Comparison of ENCODE assay signal across 10 cellular contexts in the genomic region with DNA sequence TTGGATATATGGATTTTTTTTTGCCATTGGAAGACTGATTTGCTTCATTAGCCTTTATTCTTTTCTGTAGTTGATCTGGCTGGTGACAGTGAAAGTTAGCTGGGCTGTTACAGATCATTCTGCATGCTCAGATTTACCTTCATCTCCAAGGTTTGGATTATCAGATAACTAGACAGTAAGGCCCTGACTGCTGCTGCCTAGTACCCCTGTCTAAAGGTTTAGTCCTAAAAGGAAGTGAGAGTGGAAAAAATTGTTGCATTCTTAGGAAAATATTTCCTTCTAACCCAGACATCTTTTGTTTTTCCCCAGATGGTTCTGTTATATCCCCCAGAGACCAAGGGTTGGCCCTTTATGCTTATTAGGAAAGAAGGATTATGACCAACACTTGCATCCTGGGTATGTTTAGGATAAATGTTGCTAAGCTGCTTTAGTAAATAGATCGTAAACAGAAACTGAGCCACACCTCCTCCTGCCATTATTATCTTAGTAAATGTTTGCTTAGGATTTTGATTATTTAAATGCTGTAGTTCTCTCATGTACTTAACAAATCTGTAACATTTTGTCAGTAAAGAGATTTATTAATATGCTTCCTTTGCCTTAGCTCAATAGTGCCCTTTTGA. TPM values are rescaled to one million over a fixed set of nuclear protein-coding genes. Genes with fewer than 3 reads are reported as not detected.
A peak's percentile ranks its signal among the peaks of the same experiment; 100 is the strongest.
DNase-seq lines count a peak whose midpoint lies in the region; ATAC-seq and TF ChIP-seq lines count a peak whose summit lies in the region.
"Had no signal": no experiment of that assay in that cellular context is flagged by ENCODE, and none has a peak within 500 bp of the region (broad histone marks: within the 10 kb centered on the region; RNA-seq: fewer than 3 reads in every experiment).

No MANE protein-coding gene starts in this region.

- no peak overlapping the region for H4K8ac ChIP-seq in neuronal stem cell (ENCODE audit: low read depth, low read length)

- no peak overlapping the region for H4K91ac ChIP-seq in neuronal stem cell (ENCODE audit: low read depth, low read length, poor library complexity)

- no peaks in the 10 kb centered on the region for H3K27me3 ChIP-seq in BLaER1
- H3K27me3 ChIP-seq in endocrine pancreas (ENCODE audit: control insufficient read depth, insufficient read depth, low read length) = no peaks in the 10 kb centered on the region
- H3K27me3 ChIP-seq in neuronal stem cell (ENCODE audit: control insufficient read depth in 3 of 3, insufficient read depth in 3 of 3, low read depth in 1 of 3, low read length in 3 of 3) = no peaks in the 10 kb centered on the region

- H3K4me2 ChIP-seq in BLaER1 (peak overlapping the region; percentile 75), neuronal stem cell (ENCODE audit: insufficient read depth, low read length, poor library complexity, severe bottlenecking) (no peak overlapping the region)

- H3K9ac ChIP-seq in BLaER1 (no peak overlapping the region), endocrine pancreas (ENCODE audit: control insufficient read depth, insufficient read depth, low read length) (no peak overlapping the region), neuronal stem cell (ENCODE audit: low read depth, low read length, poor library complexity) (no peak overlapping the region)

- no peak overlapping the region for H3K4ac ChIP-seq in neuronal stem cell (ENCODE audit: low read length)

- peaks cover 4% of the 10 kb centered on the region for H3K4me1 Mint-ChIP-seq in nephron progenitor cell

- no peak overlapping the region for H3K4me3 ChIP-seq in BLaER1
- H3K4me3 ChIP-seq in endocrine pancreas (ENCODE audit: control insufficient read depth, insufficient read depth, low read length) = peak overlapping the region; percentile 19
- H3K4me3 ChIP-seq in neuronal stem cell (ENCODE audit: low read length in 2 of 2) = no peak overlapping the region

- ATAC-seq in HG03196 (IDR thresholded peaks at IDR 0.05; ENCODE audit: unreplicated experiment) (no peak), HG02678 (IDR thresholded peaks at IDR 0.05; ENCODE audit: unreplicated experiment) (no peak)

- DNase-seq in LoVo (ENCODE audit: low spot score) (peak; percentile 53), nephron progenitor cell (no peak), SKM-1 treated with dmso at 0.1 percent for 144 hours (lab: John Stamatoyannopoulos, UW; ENCODE audit: unreplicated experiment) (no peak), neuronal stem cell (ENCODE audit: low spot score) (no peak)
- DNase-seq: H7, NCI-H2227 treated with DMSO at 0.1 percent for 48 hours had no signal

- no CpG with 5 or more reads among the region's 1 CpG for WGBS in neuronal stem cell (ENCODE audit: extremely low coverage in 2 of 2, insufficient read length in 2 of 2, insufficient replicate concordance in 1 of 2), 2 donors

- no peaks in the 10 kb centered on the region for H3K9me3 Mint-ChIP-seq in nephron progenitor cell

- no peaks in the 10 kb centered on the region for H3K36me3 ChIP-seq in BLaER1
- H3K36me3 ChIP-seq in endocrine pancreas (ENCODE audit: control insufficient read depth, insufficient read depth, low read length) = no peaks in the 10 kb centered on the region
- H3K36me3 ChIP-seq in neuronal stem cell (replicated peaks in 1 of 2; ENCODE audit: control insufficient read depth in 2 of 2, insufficient read depth in 2 of 2, low read length in 2 of 2) = no peaks in the 10 kb centered on the region

- H2BK12ac ChIP-seq in neuronal stem cell (ENCODE audit: low read length) = no peak overlapping the region

- H3K36me3 Mint-ChIP-seq in nephron progenitor cell (ENCODE audit: low read depth) = no peaks in the 10 kb centered on the region

- H3K79me1 ChIP-seq in neuronal stem cell (ENCODE audit: low read depth, low read length) = peaks cover 2% of the 10 kb centered on the region

- 0 out of 2 replicates have a peak, but pooled peaks cover 6% of the 10 kb centered on the region for H3K9me3 ChIP-seq in BLaER1
- no peaks in the 10 kb centered on the region for H3K9me3 ChIP-seq in endocrine pancreas (ENCODE audit: control insufficient read depth, low read length)
- no peaks in the 10 kb centered on the region for H3K9me3 ChIP-seq in neuronal stem cell (replicated peaks in 1 of 2; ENCODE audit: control insufficient read depth in 2 of 2, insufficient read depth in 1 of 2, low read depth in 1 of 2, low read length in 2 of 2)

- no peak overlapping the region for H2AFZ ChIP-seq in neuronal stem cell (ENCODE audit: low read length)

- no peak overlapping the region for H3K4me3 Mint-ChIP-seq in nephron progenitor cell

- H3K14ac ChIP-seq in neuronal stem cell (ENCODE audit: low read length) = no peak overlapping the region

- H3K27ac ChIP-seq in BLaER1 (no peak overlapping the region), neuronal stem cell (replicated peaks; ENCODE audit: low read length) (no peak overlapping the region)

- no peak overlapping the region for H2BK15ac ChIP-seq in neuronal stem cell (ENCODE audit: low read length)

- H3K4me1 ChIP-seq in BLaER1 = peaks cover 42% of the 10 kb centered on the region
- peaks cover 22% of the 10 kb centered on the region for H3K4me1 ChIP-seq in endocrine pancreas (ENCODE audit: control insufficient read depth, insufficient read depth, low read length)
- H3K4me1 ChIP-seq in neuronal stem cell (ENCODE audit: control insufficient read depth in 2 of 2, insufficient read depth in 1 of 2, low read depth in 1 of 2, low read length in 2 of 2) = peaks cover 0 to 17% of the 10 kb centered on the region in 2 donors

- H3K27ac Mint-ChIP-seq in nephron progenitor cell = peak overlapping the region; percentile 58

- no peak overlapping the region for H3K23ac ChIP-seq in neuronal stem cell (ENCODE audit: low read depth, low read length, poor library complexity)

- no peak overlapping the region for H2BK5ac ChIP-seq in neuronal stem cell (ENCODE audit: low read length)

- H4K20me1 ChIP-seq in BLaER1 = no peaks in the 10 kb centered on the region

- H2AK5ac ChIP-seq in neuronal stem cell (ENCODE audit: low read depth, low read length) = no peak overlapping the region

- no peak overlapping the region for H3K18ac ChIP-seq in neuronal stem cell (ENCODE audit: low read length)

- no peak overlapping the region for H2BK120ac ChIP-seq in neuronal stem cell (ENCODE audit: low read depth, low read length)

- no peaks in the 10 kb centered on the region for H3K27me3 Mint-ChIP-seq in nephron progenitor cell (ENCODE audit: low read depth, poor library complexity)

- TF ChIP-seq CTCF in nephron progenitor cell (IDR thresholded peaks at IDR 0.05) = no peak

RNA-seq across cellular contexts. Expression of a gene that starts 44.3 kb away (rescaled TPM):
- 20.6 TPM for polyA plus RNA-seq in neuronal stem cell (2013, experiment 1 of 2)
- 20.8 TPM for polyA plus RNA-seq in neuronal stem cell (2013, experiment 2 of 2)
